Comparison of ENCODE assay signal across 2 cellular contexts in genomic region chr6:36546958-36547645, GRCh38.
A peak's percentile ranks its signal among the peaks of the same experiment; 100 is the strongest.
TF ChIP-seq lines count a peak whose summit lies in the region.

Gene STK38 (minus strand): TSS chr6:36547479. CDS start chr6:36540202, 7,277 bp downstream.

TF ChIP-seq in IMR-90, 13 proteins besides CTCF, POLR2A, EP300 and RAD21:
- TF ChIP-seq MXI1 (IDR thresholded peaks at IDR 0.05; ENCODE audit: borderline replicate concordance, low read depth, low read length) (peak; percentile 31; the same call in 1 of the 2 replicates), MAZ (IDR thresholded peaks at IDR 0.05; ENCODE audit: borderline replicate concordance, low read depth, low read length) (peak; percentile 32; the same call in 1 of the 2 replicates), BHLHE40 (IDR thresholded peaks at IDR 0.05; ENCODE audit: low read depth, low read length) (no peak)

TF ChIP-seq in endothelial cell of umbilical vein, 7 proteins besides CTCF, POLR2A, EP300 and RAD21:
- TF ChIP-seq POLR2AphosphoS5 (IDR thresholded peaks at IDR 0.05; ENCODE audit: insufficient read depth, low read depth, low read length) (peak; percentile 97), MAX (IDR thresholded peaks at IDR 0.05; ENCODE audit: insufficient read depth, insufficient read length) (no peak)
